Comparison of ENCODE assay signal across 8 cellular contexts in genomic region chr16:50741808-50742520, GRCh38. TPM values are rescaled to one million over a fixed set of nuclear protein-coding genes. Genes with fewer than 3 reads are reported as not detected.
A peak's percentile ranks its signal among the peaks of the same experiment; 100 is the strongest.
DNase-seq lines count a peak whose midpoint lies in the region; ATAC-seq lines count a peak whose summit lies in the region.

CYLD (plus strand) TSS chr16:50742086; CDS start chr16:50749699, 7,613 bp downstream.

- H3K14ac ChIP-seq in mesenchymal stem cell (ENCODE audit: low read length in 2 of 2), result peak within 1 kb of the TSS in 1 of 2 experiments; percentile 66

- peak within 1 kb of the TSS in 1 of 2 experiments; percentile 84 for H3K4ac ChIP-seq in mesenchymal stem cell (ENCODE audit: low read depth in 1 of 2, low read length in 2 of 2)

- H4K8ac ChIP-seq in mesenchymal stem cell (ENCODE audit: low read length), result peak within 1 kb of the TSS; percentile 12

- H3K18ac ChIP-seq in mesenchymal stem cell (ENCODE audit: low read depth in 1 of 2, low read length in 2 of 2), result peak within 1 kb of the TSS; percentile 43 to 62

- peak; percentile 93 for ATAC-seq in GM21381 (IDR thresholded peaks at IDR 0.05; ENCODE audit: unreplicated experiment)
- ATAC-seq in activated CD8-positive, alpha-beta memory T cell treated with anti-CD3 and anti-CD28 coated beads, Interleukin-2, amount 10 ng/mL, durations not matched to agents 7 days and 5 days, result peak; percentile 95

- peak within 1 kb of the TSS; percentile 93 for H3K4me3 Mint-ChIP-seq in activated CD8-positive, alpha-beta memory T cell treated with anti-CD3 and anti-CD28 coated beads, Interleukin-2, amount 10 ng/mL, durations not matched to agents 7 days and 5 days

- H3K36me3 ChIP-seq in NT2/D1 (ENCODE audit: insufficient read depth, insufficient read length, low read length) (no peaks in the 10 kb centered on the region), endocrine pancreas (ENCODE audit: control insufficient read depth, insufficient read depth, low read length) (no peaks in the 10 kb centered on the region), mesenchymal stem cell (ENCODE audit: control insufficient read depth in 1 of 2, insufficient read depth in 2 of 2, low read depth in 1 of 2, low read length in 2 of 2) (peaks cover 3 to 10% of the 10 kb centered on the region in 2 experiments)

- peak within 1 kb of the TSS; percentile 89 for H2BK15ac ChIP-seq in mesenchymal stem cell (ENCODE audit: low read depth, poor library complexity, severe bottlenecking)

- H3K4me1 Mint-ChIP-seq in activated CD8-positive, alpha-beta memory T cell treated with anti-CD3 and anti-CD28 coated beads, Interleukin-2, amount 10 ng/mL, durations not matched to agents 7 days and 5 days, result peaks cover 37% of the 10 kb centered on the region

- H3K27me3 ChIP-seq in NT2/D1 (ENCODE audit: insufficient read depth, insufficient read length), result peaks cover 12% of the 10 kb centered on the region
- no peaks in the 10 kb centered on the region for H3K27me3 ChIP-seq in endocrine pancreas (ENCODE audit: control insufficient read depth, insufficient read depth, low read length)
- H3K27me3 ChIP-seq in mesenchymal stem cell (ENCODE audit: control insufficient read depth in 1 of 2, insufficient read depth in 1 of 2, low read length in 2 of 2), result peaks cover 0 to 20% of the 10 kb centered on the region in 2 experiments

- H3K4me1 ChIP-seq in NT2/D1 (ENCODE audit: insufficient read depth, insufficient read length) (no peaks in the 10 kb centered on the region), endocrine pancreas (ENCODE audit: control insufficient read depth, insufficient read depth, low read length) (peaks cover 16% of the 10 kb centered on the region), mesenchymal stem cell (ENCODE audit: control insufficient read depth, insufficient read depth, low read depth, low read length) (peaks cover 10% of the 10 kb centered on the region)

- H3K9ac ChIP-seq in NT2/D1 (ENCODE audit: insufficient read length, low read depth) (peak within 1 kb of the TSS; percentile 66), endocrine pancreas (ENCODE audit: control insufficient read depth, insufficient read depth, low read length) (peak within 1 kb of the TSS; percentile 88), mesenchymal stem cell (ENCODE audit: low read length) (peak within 1 kb of the TSS; percentile 97)

- DNase-seq in COR-L47 (lab: John Stamatoyannopoulos, UW), result peak; percentile 100
- peak in 75 of 76 experiments; percentile 51 to 99 (median 98) for DNase-seq in HUDEP-2 (lab: John Stamatoyannopoulos, UW; ENCODE audit: unreplicated experiment in 76 of 76)
- DNase-seq in NT2/D1 (ENCODE audit: low read depth, low spot score), result peak; percentile 99
- peak; percentile 100 for DNase-seq in activated CD8-positive, alpha-beta memory T cell treated with anti-CD3 and anti-CD28 coated beads, Interleukin-2, amount 10 ng/mL, durations not matched to agents 7 days and 5 days
- DNase-seq in mesenchymal stem cell, result peak; percentile 100
- DNase-seq in stimulated activated CD8-positive, alpha-beta memory T cell treated with anti-CD3 and anti-CD28 coated beads, Interleukin-12 subunit alpha, Interleukin-12 subunit beta, amount 100 ng/mL, for 4 hours (ENCODE audit: low read depth), result peak; percentile 99

- H2BK120ac ChIP-seq in mesenchymal stem cell (ENCODE audit: low read depth, low read length), result no peak within 1 kb of the TSS

- H3K27ac Mint-ChIP-seq in activated CD8-positive, alpha-beta memory T cell treated with anti-CD3 and anti-CD28 coated beads, Interleukin-2, amount 10 ng/mL, durations not matched to agents 7 days and 5 days, result peak within 1 kb of the TSS; percentile 95

- CTCF ChIA-PET in activated CD8-positive, alpha-beta memory T cell treated with anti-CD3 and anti-CD28 coated beads, Interleukin-2, amount 10 ng/mL, durations not matched to agents 7 days and 5 days (lab: Charles Lee), result interaction anchor here (0.7 to 13.0 kb wide), 15 partner anchors 14 to 717 kb away, joined by 3 to 252 read pairs (median 4); partner anchors contain the start of gene CNEP1R1

- H3K9me3 ChIP-seq in NT2/D1 (ENCODE audit: insufficient read depth, low read length), result no peaks in the 10 kb centered on the region
- no peaks in the 10 kb centered on the region for H3K9me3 ChIP-seq in endocrine pancreas (ENCODE audit: control insufficient read depth, low read length)
- H3K9me3 ChIP-seq in mesenchymal stem cell (ENCODE audit: control insufficient read depth, low read length), result no peaks in the 10 kb centered on the region

- peak within 1 kb of the TSS in 1 of 2 experiments; percentile 96 for H3K23ac ChIP-seq in mesenchymal stem cell (ENCODE audit: low read length in 2 of 2)

- H3K4me3 ChIP-seq in NT2/D1 (ENCODE audit: insufficient read length, low read depth) (peak within 1 kb of the TSS; percentile 62), endocrine pancreas (ENCODE audit: control insufficient read depth, insufficient read depth, low read length) (peak within 1 kb of the TSS; percentile 74), mesenchymal stem cell (ENCODE audit: insufficient read depth in 1 of 2, low read depth in 1 of 2, low read length in 2 of 2) (peak within 1 kb of the TSS; percentile 87 to 88)

- under 1% methylated on average over 34 of the region's 85 CpGs for WGBS in mesenchymal stem cell

- no peaks in the 10 kb centered on the region for H3K27me3 Mint-ChIP-seq in activated CD8-positive, alpha-beta memory T cell treated with anti-CD3 and anti-CD28 coated beads, Interleukin-2, amount 10 ng/mL, durations not matched to agents 7 days and 5 days

- peak within 1 kb of the TSS; percentile 30 for H3K27ac ChIP-seq in mesenchymal stem cell (ENCODE audit: low read length, poor library complexity, severe bottlenecking)

- H3K36me3 Mint-ChIP-seq in activated CD8-positive, alpha-beta memory T cell treated with anti-CD3 and anti-CD28 coated beads, Interleukin-2, amount 10 ng/mL, durations not matched to agents 7 days and 5 days, result peaks cover 30% of the 10 kb centered on the region

- H4K91ac ChIP-seq in mesenchymal stem cell (ENCODE audit: low read length), result no peak within 1 kb of the TSS

- no peaks in the 10 kb centered on the region for H3K9me3 Mint-ChIP-seq in activated CD8-positive, alpha-beta memory T cell treated with anti-CD3 and anti-CD28 coated beads, Interleukin-2, amount 10 ng/mL, durations not matched to agents 7 days and 5 days (ENCODE audit: low read depth)

- H3K4me2 ChIP-seq in mesenchymal stem cell (ENCODE audit: low read length, poor library complexity, severe bottlenecking), result peak within 1 kb of the TSS; percentile 75

- H2AK5ac ChIP-seq in mesenchymal stem cell (ENCODE audit: low read length, severe bottlenecking), result no peak within 1 kb of the TSS

- peak within 1 kb of the TSS; percentile 61 for H2AFZ ChIP-seq in mesenchymal stem cell (ENCODE audit: low read depth, low read length)

- peak within 1 kb of the TSS in 1 of 2 experiments; percentile 78 for H2BK12ac ChIP-seq in mesenchymal stem cell (ENCODE audit: low read length in 2 of 2)

- H2BK5ac ChIP-seq in mesenchymal stem cell (ENCODE audit: low read depth, low read length, poor library complexity, severe bottlenecking), result no peak within 1 kb of the TSS

- peaks cover 7% of the 10 kb centered on the region for H3K79me1 ChIP-seq in mesenchymal stem cell (replicated peaks; ENCODE audit: low read length, poor library complexity, severe bottlenecking)

RNA-seq across cellular contexts. Expression of gene CYLD, which starts in this region (rescaled TPM):
- 100 to 1,000 TPM; 135 to 195 TPM for total RNA-seq in activated CD8-positive, alpha-beta memory T cell treated with anti-CD3 and anti-CD28 coated beads, Interleukin-2, amount 10 ng/mL, durations not matched to agents 7 days and 5 days
- 10.2 TPM for polyA plus RNA-seq in mesenchymal stem cell (2013, experiment 1 of 2)
- polyA plus RNA-seq in mesenchymal stem cell (2013, experiment 2 of 2), result 11.0 TPM

Comparison
In these comparisons a context has a peak if more than half of its experiments do, and no peak if none do; other contexts are left out.
1. Peak in every context shown above with its lines: DNase-seq, ATAC-seq, H3K4me3 ChIP-seq and H3K27ac ChIP-seq.